1 cellular context compared by ENCODE assay signal in the genomic region with DNA sequence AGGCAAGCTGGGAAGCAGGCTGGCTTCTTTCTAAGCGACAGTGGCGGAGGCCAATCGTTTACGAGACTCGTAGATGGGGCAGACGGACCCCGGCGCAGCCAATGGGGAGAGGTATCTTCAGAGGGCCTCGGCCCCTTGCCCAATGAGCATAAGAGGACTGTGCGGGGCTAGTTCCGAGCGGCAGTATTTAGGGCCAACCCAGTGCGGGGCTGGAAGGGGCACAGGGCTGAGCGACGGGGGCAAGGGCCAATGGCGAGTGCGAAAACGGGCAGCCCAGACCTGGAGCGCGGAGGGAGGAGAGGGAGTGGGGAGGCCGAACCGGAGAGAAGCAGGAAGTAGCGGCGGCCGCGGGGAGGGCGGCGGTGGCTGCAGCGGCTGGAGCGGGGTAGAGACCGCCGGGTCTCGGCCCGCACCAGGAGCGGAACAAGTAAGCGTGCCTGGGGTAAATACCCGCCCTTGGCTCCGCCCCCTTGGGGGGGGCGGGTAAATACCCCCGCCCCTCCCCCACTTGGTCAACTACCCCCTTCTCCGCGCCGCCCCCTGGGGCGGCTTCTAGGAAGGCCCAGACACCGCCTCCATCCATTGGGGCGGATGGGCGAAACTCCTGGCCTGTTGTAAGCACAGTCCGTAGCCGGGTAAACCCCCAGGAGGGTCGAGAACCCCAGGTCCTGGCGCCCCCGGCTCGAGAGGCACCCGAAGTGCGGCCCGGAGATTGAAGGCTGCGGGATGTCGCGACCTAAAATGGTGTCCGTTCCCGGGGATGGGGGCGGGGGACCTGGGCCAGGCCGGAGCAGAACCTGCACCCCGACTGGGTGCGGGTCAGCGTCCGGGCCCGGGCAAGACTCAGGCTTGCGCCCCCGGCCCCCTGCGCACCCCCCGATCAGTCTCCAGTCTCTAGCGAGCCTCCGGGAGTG.
A peak's percentile ranks its signal among the peaks of the same experiment; 100 is the strongest.
TF ChIP-seq lines count a peak whose summit lies in the region.

A gene with protein sequence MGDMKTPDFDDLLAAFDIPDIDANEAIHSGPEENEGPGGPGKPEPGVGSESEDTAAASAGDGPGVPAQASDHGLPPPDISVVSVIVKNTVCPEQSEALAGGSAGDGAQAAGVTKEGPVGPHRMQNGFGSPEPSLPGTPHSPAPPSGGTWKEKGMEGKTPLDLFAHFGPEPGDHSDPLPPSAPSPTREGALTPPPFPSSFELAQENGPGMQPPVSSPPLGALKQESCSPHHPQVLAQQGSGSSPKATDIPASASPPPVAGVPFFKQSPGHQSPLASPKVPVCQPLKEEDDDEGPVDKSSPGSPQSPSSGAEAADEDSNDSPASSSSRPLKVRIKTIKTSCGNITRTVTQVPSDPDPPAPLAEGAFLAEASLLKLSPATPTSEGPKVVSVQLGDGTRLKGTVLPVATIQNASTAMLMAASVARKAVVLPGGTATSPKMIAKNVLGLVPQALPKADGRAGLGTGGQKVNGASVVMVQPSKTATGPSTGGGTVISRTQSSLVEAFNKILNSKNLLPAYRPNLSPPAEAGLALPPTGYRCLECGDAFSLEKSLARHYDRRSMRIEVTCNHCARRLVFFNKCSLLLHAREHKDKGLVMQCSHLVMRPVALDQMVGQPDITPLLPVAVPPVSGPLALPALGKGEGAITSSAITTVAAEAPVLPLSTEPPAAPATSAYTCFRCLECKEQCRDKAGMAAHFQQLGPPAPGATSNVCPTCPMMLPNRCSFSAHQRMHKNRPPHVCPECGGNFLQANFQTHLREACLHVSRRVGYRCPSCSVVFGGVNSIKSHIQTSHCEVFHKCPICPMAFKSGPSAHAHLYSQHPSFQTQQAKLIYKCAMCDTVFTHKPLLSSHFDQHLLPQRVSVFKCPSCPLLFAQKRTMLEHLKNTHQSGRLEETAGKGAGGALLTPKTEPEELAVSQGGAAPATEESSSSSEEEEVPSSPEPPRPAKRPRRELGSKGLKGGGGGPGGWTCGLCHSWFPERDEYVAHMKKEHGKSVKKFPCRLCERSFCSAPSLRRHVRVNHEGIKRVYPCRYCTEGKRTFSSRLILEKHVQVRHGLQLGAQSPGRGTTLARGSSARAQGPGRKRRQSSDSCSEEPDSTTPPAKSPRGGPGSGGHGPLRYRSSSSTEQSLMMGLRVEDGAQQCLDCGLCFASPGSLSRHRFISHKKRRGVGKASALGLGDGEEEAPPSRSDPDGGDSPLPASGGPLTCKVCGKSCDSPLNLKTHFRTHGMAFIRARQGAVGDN (plus strand): TSS at position 331 of the 914 bp plus-strand sequence. CDS start 3,993 bp downstream, outside the sequence.

TF ChIP-seq in HepG2, 621 proteins besides CTCF, POLR2A, EP300 and RAD21 (continued from another document and continues in another):
- TF ChIP-seq, protein P1, sequence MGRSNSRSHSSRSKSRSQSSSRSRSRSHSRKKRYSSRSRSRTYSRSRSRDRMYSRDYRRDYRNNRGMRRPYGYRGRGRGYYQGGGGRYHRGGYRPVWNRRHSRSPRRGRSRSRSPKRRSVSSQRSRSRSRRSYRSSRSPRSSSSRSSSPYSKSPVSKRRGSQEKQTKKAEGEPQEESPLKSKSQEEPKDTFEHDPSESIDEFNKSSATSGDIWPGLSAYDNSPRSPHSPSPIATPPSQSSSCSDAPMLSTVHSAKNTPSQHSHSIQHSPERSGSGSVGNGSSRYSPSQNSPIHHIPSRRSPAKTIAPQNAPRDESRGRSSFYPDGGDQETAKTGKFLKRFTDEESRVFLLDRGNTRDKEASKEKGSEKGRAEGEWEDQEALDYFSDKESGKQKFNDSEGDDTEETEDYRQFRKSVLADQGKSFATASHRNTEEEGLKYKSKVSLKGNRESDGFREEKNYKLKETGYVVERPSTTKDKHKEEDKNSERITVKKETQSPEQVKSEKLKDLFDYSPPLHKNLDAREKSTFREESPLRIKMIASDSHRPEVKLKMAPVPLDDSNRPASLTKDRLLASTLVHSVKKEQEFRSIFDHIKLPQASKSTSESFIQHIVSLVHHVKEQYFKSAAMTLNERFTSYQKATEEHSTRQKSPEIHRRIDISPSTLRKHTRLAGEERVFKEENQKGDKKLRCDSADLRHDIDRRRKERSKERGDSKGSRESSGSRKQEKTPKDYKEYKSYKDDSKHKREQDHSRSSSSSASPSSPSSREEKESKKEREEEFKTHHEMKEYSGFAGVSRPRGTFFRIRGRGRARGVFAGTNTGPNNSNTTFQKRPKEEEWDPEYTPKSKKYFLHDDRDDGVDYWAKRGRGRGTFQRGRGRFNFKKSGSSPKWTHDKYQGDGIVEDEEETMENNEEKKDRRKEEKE (IDR thresholded peaks at IDR 0.05): no peak
- TF ChIP-seq, protein P2, sequence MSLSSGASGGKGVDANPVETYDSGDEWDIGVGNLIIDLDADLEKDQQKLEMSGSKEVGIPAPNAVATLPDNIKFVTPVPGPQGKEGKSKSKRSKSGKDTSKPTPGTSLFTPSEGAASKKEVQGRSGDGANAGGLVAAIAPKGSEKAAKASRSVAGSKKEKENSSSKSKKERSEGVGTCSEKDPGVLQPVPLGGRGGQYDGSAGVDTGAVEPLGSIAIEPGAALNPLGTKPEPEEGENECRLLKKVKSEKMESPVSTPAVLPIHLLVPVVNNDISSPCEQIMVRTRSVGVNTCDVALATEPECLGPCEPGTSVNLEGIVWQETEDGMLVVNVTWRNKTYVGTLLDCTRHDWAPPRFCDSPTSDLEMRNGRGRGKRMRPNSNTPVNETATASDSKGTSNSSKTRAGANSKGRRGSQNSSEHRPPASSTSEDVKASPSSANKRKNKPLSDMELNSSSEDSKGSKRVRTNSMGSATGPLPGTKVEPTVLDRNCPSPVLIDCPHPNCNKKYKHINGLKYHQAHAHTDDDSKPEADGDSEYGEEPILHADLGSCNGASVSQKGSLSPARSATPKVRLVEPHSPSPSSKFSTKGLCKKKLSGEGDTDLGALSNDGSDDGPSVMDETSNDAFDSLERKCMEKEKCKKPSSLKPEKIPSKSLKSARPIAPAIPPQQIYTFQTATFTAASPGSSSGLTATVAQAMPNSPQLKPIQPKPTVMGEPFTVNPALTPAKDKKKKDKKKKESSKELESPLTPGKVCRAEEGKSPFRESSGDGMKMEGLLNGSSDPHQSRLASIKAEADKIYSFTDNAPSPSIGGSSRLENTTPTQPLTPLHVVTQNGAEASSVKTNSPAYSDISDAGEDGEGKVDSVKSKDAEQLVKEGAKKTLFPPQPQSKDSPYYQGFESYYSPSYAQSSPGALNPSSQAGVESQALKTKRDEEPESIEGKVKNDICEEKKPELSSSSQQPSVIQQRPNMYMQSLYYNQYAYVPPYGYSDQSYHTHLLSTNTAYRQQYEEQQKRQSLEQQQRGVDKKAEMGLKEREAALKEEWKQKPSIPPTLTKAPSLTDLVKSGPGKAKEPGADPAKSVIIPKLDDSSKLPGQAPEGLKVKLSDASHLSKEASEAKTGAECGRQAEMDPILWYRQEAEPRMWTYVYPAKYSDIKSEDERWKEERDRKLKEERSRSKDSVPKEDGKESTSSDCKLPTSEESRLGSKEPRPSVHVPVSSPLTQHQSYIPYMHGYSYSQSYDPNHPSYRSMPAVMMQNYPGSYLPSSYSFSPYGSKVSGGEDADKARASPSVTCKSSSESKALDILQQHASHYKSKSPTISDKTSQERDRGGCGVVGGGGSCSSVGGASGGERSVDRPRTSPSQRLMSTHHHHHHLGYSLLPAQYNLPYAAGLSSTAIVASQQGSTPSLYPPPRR (CRISPR knock-in tag; IDR thresholded peaks at IDR 0.05; ENCODE audit: borderline replicate concordance): no peak
- TF ChIP-seq, protein P3, sequence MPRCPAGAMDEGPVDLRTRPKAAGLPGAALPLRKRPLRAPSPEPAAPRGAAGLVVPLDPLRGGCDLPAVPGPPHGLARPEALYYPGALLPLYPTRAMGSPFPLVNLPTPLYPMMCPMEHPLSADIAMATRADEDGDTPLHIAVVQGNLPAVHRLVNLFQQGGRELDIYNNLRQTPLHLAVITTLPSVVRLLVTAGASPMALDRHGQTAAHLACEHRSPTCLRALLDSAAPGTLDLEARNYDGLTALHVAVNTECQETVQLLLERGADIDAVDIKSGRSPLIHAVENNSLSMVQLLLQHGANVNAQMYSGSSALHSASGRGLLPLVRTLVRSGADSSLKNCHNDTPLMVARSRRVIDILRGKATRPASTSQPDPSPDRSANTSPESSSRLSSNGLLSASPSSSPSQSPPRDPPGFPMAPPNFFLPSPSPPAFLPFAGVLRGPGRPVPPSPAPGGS (CRISPR knock-in tag; IDR thresholded peaks at IDR 0.05): no peak
- TF ChIP-seq, protein P4, sequence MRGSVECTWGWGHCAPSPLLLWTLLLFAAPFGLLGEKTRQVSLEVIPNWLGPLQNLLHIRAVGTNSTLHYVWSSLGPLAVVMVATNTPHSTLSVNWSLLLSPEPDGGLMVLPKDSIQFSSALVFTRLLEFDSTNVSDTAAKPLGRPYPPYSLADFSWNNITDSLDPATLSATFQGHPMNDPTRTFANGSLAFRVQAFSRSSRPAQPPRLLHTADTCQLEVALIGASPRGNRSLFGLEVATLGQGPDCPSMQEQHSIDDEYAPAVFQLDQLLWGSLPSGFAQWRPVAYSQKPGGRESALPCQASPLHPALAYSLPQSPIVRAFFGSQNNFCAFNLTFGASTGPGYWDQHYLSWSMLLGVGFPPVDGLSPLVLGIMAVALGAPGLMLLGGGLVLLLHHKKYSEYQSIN (CRISPR knock-in tag; IDR thresholded peaks at IDR 0.05; ENCODE audit: borderline replicate concordance): no peak
- TF ChIP-seq, protein P5, sequence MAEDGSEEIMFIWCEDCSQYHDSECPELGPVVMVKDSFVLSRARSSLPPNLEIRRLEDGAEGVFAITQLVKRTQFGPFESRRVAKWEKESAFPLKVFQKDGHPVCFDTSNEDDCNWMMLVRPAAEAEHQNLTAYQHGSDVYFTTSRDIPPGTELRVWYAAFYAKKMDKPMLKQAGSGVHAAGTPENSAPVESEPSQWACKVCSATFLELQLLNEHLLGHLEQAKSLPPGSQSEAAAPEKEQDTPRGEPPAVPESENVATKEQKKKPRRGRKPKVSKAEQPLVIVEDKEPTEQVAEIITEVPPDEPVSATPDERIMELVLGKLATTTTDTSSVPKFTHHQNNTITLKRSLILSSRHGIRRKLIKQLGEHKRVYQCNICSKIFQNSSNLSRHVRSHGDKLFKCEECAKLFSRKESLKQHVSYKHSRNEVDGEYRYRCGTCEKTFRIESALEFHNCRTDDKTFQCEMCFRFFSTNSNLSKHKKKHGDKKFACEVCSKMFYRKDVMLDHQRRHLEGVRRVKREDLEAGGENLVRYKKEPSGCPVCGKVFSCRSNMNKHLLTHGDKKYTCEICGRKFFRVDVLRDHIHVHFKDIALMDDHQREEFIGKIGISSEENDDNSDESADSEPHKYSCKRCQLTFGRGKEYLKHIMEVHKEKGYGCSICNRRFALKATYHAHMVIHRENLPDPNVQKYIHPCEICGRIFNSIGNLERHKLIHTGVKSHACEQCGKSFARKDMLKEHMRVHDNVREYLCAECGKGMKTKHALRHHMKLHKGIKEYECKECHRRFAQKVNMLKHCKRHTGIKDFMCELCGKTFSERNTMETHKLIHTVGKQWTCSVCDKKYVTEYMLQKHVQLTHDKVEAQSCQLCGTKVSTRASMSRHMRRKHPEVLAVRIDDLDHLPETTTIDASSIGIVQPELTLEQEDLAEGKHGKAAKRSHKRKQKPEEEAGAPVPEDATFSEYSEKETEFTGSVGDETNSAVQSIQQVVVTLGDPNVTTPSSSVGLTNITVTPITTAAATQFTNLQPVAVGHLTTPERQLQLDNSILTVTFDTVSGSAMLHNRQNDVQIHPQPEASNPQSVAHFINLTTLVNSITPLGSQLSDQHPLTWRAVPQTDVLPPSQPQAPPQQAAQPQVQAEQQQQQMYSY (CRISPR knock-in tag; IDR thresholded peaks at IDR 0.05): 0 out of 2 replicates have a peak, but pooled peaks have one; percentile 63
- no peak for TF ChIP-seq SRSF1 (optimal IDR thresholded peaks at IDR 0.05; ENCODE audit: low read depth, low read length)
- no peak for TF ChIP-seq SIN3B (IDR thresholded peaks at IDR 0.05; ENCODE audit: low read length)
- TF ChIP-seq ZNF75D (CRISPR knock-in tag; IDR thresholded peaks at IDR 0.05; ENCODE audit: borderline replicate concordance): no peak
- TF ChIP-seq ARNT (IDR thresholded peaks at IDR 0.05): no peak
- 0 out of 2 replicates have a peak, but pooled peaks have one; percentile 18 for TF ChIP-seq FOXP1 (IDR thresholded peaks at IDR 0.05)
- TF ChIP-seq FOXP1 (CRISPR knock-in tag; IDR thresholded peaks at IDR 0.05): no peak
- no peak for TF ChIP-seq KMT2A (CRISPR knock-in tag; IDR thresholded peaks at IDR 0.05)
- no peak for TF ChIP-seq ZNF747 (CRISPR knock-in tag; IDR thresholded peaks at IDR 0.05; ENCODE audit: borderline replicate concordance)
- TF ChIP-seq RFX3 (CRISPR knock-in tag; IDR thresholded peaks at IDR 0.05): no peak
- TF ChIP-seq, protein P6, sequence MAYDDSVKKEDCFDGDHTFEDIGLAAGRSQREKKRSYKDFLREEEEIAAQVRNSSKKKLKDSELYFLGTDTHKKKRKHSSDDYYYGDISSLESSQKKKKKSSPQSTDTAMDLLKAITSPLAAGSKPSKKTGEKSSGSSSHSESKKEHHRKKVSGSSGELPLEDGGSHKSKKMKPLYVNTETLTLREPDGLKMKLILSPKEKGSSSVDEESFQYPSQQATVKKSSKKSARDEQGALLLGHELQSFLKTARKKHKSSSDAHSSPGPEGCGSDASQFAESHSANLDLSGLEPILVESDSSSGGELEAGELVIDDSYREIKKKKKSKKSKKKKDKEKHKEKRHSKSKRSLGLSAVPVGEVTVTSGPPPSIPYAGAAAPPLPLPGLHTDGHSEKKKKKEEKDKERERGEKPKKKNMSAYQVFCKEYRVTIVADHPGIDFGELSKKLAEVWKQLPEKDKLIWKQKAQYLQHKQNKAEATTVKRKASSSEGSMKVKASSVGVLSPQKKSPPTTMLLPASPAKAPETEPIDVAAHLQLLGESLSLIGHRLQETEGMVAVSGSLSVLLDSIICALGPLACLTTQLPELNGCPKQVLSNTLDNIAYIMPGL (CRISPR knock-in tag; IDR thresholded peaks at IDR 0.05; ENCODE audit: borderline replicate concordance in 1 of 2, low read depth in 1 of 2): peak in 1 of 2 experiments; percentile 29; a peak in 3 of 4 replicates
- TF ChIP-seq SP1 (IDR thresholded peaks at IDR 0.05): no peak
- peak; percentile 77; the same call in 1 of the 2 replicates for TF ChIP-seq SP1 (CRISPR knock-in tag; IDR thresholded peaks at IDR 0.05)
- TF ChIP-seq TBX2 (CRISPR knock-in tag; IDR thresholded peaks at IDR 0.05; ENCODE audit: borderline replicate concordance): no peak
- TF ChIP-seq, protein P7, sequence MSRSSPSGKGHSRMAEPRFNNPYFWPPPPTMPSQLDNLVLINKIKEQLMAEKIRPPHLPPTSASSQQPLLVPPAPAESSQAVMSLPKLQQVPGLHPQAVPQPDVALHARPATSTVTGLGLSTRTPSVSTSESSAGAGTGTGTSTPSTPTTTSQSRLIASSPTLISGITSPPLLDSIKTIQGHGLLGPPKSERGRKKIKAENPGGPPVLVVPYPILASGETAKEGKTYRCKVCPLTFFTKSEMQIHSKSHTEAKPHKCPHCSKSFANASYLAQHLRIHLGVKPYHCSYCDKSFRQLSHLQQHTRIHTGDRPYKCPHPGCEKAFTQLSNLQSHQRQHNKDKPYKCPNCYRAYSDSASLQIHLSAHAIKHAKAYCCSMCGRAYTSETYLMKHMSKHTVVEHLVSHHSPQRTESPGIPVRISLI (CRISPR knock-in tag; IDR thresholded peaks at IDR 0.05; ENCODE audit: borderline replicate concordance): no peak
- TF ChIP-seq SIN3A (IDR thresholded peaks at IDR 0.05; ENCODE audit: borderline replicate concordance, low read depth, low read length): peak; percentile 63; the same call in 1 of the 2 replicates
- TF ChIP-seq ZNF598 (CRISPR knock-in tag; IDR thresholded peaks at IDR 0.05; ENCODE audit: borderline replicate concordance): no peak
- TF ChIP-seq ZNF773 (CRISPR knock-in tag; IDR thresholded peaks at IDR 0.05; ENCODE audit: borderline replicate concordance): no peak
- TF ChIP-seq MIER3 (CRISPR knock-in tag; IDR thresholded peaks at IDR 0.05; ENCODE audit: borderline replicate concordance): peak; percentile 21; the same call in 1 of the 2 replicates
- TF ChIP-seq, protein P8, sequence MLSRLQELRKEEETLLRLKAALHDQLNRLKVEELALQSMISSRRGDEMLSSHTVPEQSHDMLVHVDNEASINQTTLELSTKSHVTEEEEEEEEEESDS (CRISPR knock-in tag; IDR thresholded peaks at IDR 0.05; ENCODE audit: borderline replicate concordance): 0 out of 2 replicates have a peak, but pooled peaks have one; percentile 60
- TF ChIP-seq ZNF570 (CRISPR knock-in tag; IDR thresholded peaks at IDR 0.05; ENCODE audit: borderline replicate concordance): no peak
- TF ChIP-seq ZBTB1 (CRISPR knock-in tag; IDR thresholded peaks at IDR 0.05; ENCODE audit: borderline replicate concordance): no peak
- no peak for TF ChIP-seq ZNF101 (CRISPR knock-in tag; IDR thresholded peaks at IDR 0.05; ENCODE audit: borderline replicate concordance, low read depth)
- no peak for TF ChIP-seq ZNF3 (CRISPR knock-in tag; IDR thresholded peaks at IDR 0.05)
